Comparison of ENCODE assay signal across 9 cellular contexts in genomic region chr12:79174656-79175055, GRCh38.
DNase-seq lines count a peak whose midpoint lies in the region; ATAC-seq, FAIRE-seq and TF ChIP-seq lines count a peak whose summit lies in the region.
"Had no signal": no experiment of that assay in that cellular context is flagged by ENCODE, and none has a peak within 500 bp of the region (broad histone marks: within the 10 kb centered on the region; RNA-seq: fewer than 3 reads in every experiment).

No MANE protein-coding gene starts in this region.

- H3K4me1 Mint-ChIP-seq in astrocyte (ENCODE audit: low read depth, unreplicated experiment), result no peaks in the 10 kb centered on the region
- H3K4me1 Mint-ChIP-seq: central memory CD8-positive, alpha-beta T cell had no signal

- H3K36me3 ChIP-seq in astrocyte (ENCODE audit: insufficient read depth, low read length), result no peaks in the 10 kb centered on the region

- H4K20me1 ChIP-seq in astrocyte (ENCODE audit: insufficient read depth, low read length), result no peaks in the 10 kb centered on the region

- H3K4me3 ChIP-seq in AG10803 (ENCODE audit: low read length) (no peak overlapping the region), astrocyte (ENCODE audit: insufficient read depth, low read depth, low read length) (no peak overlapping the region)

- ATAC-seq in GM19351 (IDR thresholded peaks at IDR 0.05; ENCODE audit: unreplicated experiment), result peak; percentile 61
- peak; percentile 71 for ATAC-seq in HG03558 (IDR thresholded peaks at IDR 0.05; ENCODE audit: extremely low read depth, unreplicated experiment)

- H3K79me2 ChIP-seq in astrocyte (ENCODE audit: insufficient read depth, low read length), result no peaks in the 10 kb centered on the region

- peaks cover 3% of the 10 kb centered on the region for H3K36me3 Mint-ChIP-seq in astrocyte (ENCODE audit: low read depth, unreplicated experiment)

- TF ChIP-seq CTCF in AG10803 (conservative IDR thresholded peaks at IDR 0.05; ENCODE audit: low read length) (peak; percentile 50), astrocyte (IDR thresholded peaks at IDR 0.05; ENCODE audit: insufficient read depth, low read depth, low read length) (peak; percentile 42)

- H3K4me3 Mint-ChIP-seq in astrocyte (ENCODE audit: unreplicated experiment), result no peak overlapping the region
- H3K4me3 Mint-ChIP-seq: central memory CD8-positive, alpha-beta T cell had no signal

- H3K4me2 ChIP-seq in astrocyte (ENCODE audit: low read length), result no peak overlapping the region

- H3K9ac ChIP-seq in astrocyte (ENCODE audit: low read length), result no peak overlapping the region

- H3K9me3 Mint-ChIP-seq in astrocyte (ENCODE audit: unreplicated experiment), result no peaks in the 10 kb centered on the region

- H3K27me3 ChIP-seq in astrocyte (ENCODE audit: insufficient read depth, low read length), result no peaks in the 10 kb centered on the region

- FAIRE-seq in astrocyte (lab: Jason Lieb, UNC), result no peak

- no peak overlapping the region for H3K27ac Mint-ChIP-seq in astrocyte (ENCODE audit: unreplicated experiment)

- H3K4me1 ChIP-seq in astrocyte (ENCODE audit: insufficient read depth, low read length), result no peaks in the 10 kb centered on the region

- H2AFZ ChIP-seq in astrocyte (ENCODE audit: low read depth, low read length), result no peak overlapping the region

- H3K27ac ChIP-seq in astrocyte (ENCODE audit: low read depth, low read length), result no peak overlapping the region

- no peaks in the 10 kb centered on the region for H3K9me3 ChIP-seq in astrocyte (ENCODE audit: insufficient read depth, low read depth, low read length)

- DNase-seq in AG10803 (ENCODE audit: low read depth) (peak; percentile 69), astrocyte (ENCODE audit: low read depth) (peak; percentile 62), myocyte (ENCODE audit: low read depth) (peak; percentile 52), GDM1 (lab: John Stamatoyannopoulos, UW) (no peak), OCI-M2 (lab: John Stamatoyannopoulos, UW; ENCODE audit: unreplicated experiment) (no peak)
- no peak for DNase-seq in activated CD8-positive, alpha-beta memory T cell treated with anti-CD3 and anti-CD28 coated beads, Interleukin-2, amount 50 U/mL, for 48 hours

- H3K27me3 Mint-ChIP-seq in astrocyte (ENCODE audit: low read depth, unreplicated experiment), result no peaks in the 10 kb centered on the region
- H3K27me3 Mint-ChIP-seq: central memory CD8-positive, alpha-beta T cell had no signal

Comparison
In these comparisons a context has a peak if more than half of its experiments do, and no peak if none do; other contexts are left out.
1. DNase-seq: peak in AG10803 (single experiment), astrocyte (single experiment) and myocyte (single experiment); none in activated CD8-positive, alpha-beta memory T cell treated with anti-CD3 and anti-CD28 coated beads, Interleukin-2, amount 50 U/mL, for 48 hours (single experiment), GDM1 (single experiment) and OCI-M2 (single experiment).